In genomic region chr10:84497978-84498377, GRCh38 we compare ENCODE assay signal across 1 cellular context.
TF ChIP-seq lines count a peak whose summit lies in the region.

No MANE protein-coding gene starts in this region.

TF ChIP-seq in HepG2, 621 proteins besides CTCF, POLR2A, EP300 and RAD21 (continued from another document and continues in another):
- TF ChIP-seq MAFF (IDR thresholded peaks at IDR 0.05; ENCODE audit: low read depth, low read length) (no peak), ZC3H13 (CRISPR knock-in tag; IDR thresholded peaks at IDR 0.05) (no peak), ZSCAN9 (CRISPR knock-in tag; IDR thresholded peaks at IDR 0.05; ENCODE audit: borderline replicate concordance) (no peak), SRY (CRISPR knock-in tag; IDR thresholded peaks at IDR 0.05) (no peak), DDIT3 (CRISPR knock-in tag; IDR thresholded peaks at IDR 0.05) (no peak), ZNF713 (CRISPR knock-in tag; IDR thresholded peaks at IDR 0.05) (no peak), JUNB (CRISPR knock-in tag; IDR thresholded peaks at IDR 0.05; ENCODE audit: borderline replicate concordance) (no peak), NFKB2 (CRISPR knock-in tag; IDR thresholded peaks at IDR 0.05; ENCODE audit: borderline replicate concordance) (no peak), SIN3A (IDR thresholded peaks at IDR 0.05; ENCODE audit: borderline replicate concordance, low read depth, low read length) (no peak), SMC3 (IDR thresholded peaks at IDR 0.05; ENCODE audit: low read length) (no peak), ZNF773 (CRISPR knock-in tag; IDR thresholded peaks at IDR 0.05; ENCODE audit: borderline replicate concordance) (no peak), RARA (CRISPR knock-in tag; IDR thresholded peaks at IDR 0.05) (peak; percentile 50), SATB2 (CRISPR knock-in tag; IDR thresholded peaks at IDR 0.05) (no peak), CCDC6 (CRISPR knock-in tag; IDR thresholded peaks at IDR 0.05) (no peak), HNRNPL (IDR thresholded peaks at IDR 0.05; ENCODE audit: low read depth, low read length) (no peak), ISX (CRISPR knock-in tag; conservative IDR thresholded peaks at IDR 0.05) (no peak), BORCS8-MEF2B (CRISPR knock-in tag; IDR thresholded peaks at IDR 0.05) (no peak), SP1 (IDR thresholded peaks at IDR 0.05) (no peak), SP1 (CRISPR knock-in tag; IDR thresholded peaks at IDR 0.05) (no peak), KLF11 (CRISPR knock-in tag; IDR thresholded peaks at IDR 0.05) (no peak), FOXO1 (CRISPR knock-in tag; IDR thresholded peaks at IDR 0.05) (peak; percentile 74), ARHGAP35 (CRISPR knock-in tag; IDR thresholded peaks at IDR 0.05; ENCODE audit: borderline replicate concordance) (no peak), ZBTB25 (CRISPR knock-in tag; IDR thresholded peaks at IDR 0.05) (no peak), PRDM10 (CRISPR knock-in tag; IDR thresholded peaks at IDR 0.05; ENCODE audit: low read depth) (no peak), TBL1XR1 (IDR thresholded peaks at IDR 0.05; ENCODE audit: borderline replicate concordance, low read length, partially characterized antibody) (no peak), ZNF639 (CRISPR knock-in tag; conservative IDR thresholded peaks at IDR 0.05) (no peak), KAT8 (CRISPR knock-in tag; IDR thresholded peaks at IDR 0.05) (no peak; the same call in 1 of the 2 replicates), ISL2 (CRISPR knock-in tag; IDR thresholded peaks at IDR 0.05) (peak; percentile 93), STAT6 (CRISPR knock-in tag; IDR thresholded peaks at IDR 0.05; ENCODE audit: borderline replicate concordance) (no peak)
- TF ChIP-seq, protein P1, sequence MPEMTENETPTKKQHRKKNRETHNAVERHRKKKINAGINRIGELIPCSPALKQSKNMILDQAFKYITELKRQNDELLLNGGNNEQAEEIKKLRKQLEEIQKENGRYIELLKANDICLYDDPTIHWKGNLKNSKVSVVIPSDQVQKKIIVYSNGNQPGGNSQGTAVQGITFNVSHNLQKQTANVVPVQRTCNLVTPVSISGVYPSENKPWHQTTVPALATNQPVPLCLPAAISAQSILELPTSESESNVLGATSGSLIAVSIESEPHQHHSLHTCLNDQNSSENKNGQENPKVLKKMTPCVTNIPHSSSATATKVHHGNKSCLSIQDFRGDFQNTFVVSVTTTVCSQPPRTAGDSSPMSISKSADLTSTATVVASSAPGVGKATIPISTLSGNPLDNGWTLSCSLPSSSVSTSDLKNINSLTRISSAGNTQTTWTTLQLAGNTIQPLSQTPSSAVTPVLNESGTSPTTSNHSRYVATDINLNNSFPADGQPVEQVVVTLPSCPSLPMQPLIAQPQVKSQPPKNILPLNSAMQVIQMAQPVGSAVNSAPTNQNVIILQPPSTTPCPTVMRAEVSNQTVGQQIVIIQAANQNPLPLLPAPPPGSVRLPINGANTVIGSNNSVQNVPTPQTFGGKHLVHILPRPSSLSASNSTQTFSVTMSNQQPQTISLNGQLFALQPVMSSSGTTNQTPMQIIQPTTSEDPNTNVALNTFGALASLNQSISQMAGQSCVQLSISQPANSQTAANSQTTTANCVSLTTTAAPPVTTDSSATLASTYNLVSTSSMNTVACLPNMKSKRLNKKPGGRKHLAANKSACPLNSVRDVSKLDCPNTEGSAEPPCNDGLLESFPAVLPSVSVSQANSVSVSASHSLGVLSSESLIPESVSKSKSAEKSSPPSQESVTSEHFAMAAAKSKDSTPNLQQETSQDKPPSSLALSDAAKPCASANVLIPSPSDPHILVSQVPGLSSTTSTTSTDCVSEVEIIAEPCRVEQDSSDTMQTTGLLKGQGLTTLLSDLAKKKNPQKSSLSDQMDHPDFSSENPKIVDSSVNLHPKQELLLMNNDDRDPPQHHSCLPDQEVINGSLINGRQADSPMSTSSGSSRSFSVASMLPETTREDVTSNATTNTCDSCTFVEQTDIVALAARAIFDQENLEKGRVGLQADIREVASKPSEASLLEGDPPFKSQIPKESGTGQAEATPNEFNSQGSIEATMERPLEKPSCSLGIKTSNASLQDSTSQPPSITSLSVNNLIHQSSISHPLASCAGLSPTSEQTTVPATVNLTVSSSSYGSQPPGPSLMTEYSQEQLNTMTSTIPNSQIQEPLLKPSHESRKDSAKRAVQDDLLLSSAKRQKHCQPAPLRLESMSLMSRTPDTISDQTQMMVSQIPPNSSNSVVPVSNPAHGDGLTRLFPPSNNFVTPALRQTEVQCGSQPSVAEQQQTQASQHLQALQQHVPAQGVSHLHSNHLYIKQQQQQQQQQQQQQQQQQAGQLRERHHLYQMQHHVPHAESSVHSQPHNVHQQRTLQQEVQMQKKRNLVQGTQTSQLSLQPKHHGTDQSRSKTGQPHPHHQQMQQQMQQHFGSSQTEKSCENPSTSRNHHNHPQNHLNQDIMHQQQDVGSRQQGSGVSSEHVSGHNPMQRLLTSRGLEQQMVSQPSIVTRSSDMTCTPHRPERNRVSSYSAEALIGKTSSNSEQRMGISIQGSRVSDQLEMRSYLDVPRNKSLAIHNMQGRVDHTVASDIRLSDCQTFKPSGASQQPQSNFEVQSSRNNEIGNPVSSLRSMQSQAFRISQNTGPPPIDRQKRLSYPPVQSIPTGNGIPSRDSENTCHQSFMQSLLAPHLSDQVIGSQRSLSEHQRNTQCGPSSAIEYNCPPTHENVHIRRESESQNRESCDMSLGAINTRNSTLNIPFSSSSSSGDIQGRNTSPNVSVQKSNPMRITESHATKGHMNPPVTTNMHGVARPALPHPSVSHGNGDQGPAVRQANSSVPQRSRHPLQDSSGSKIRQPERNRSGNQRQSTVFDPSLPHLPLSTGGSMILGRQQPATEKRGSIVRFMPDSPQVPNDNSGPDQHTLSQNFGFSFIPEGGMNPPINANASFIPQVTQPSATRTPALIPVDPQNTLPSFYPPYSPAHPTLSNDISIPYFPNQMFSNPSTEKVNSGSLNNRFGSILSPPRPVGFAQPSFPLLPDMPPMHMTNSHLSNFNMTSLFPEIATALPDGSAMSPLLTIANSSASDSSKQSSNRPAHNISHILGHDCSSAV (CRISPR knock-in tag; IDR thresholded peaks at IDR 0.05; ENCODE audit: borderline replicate concordance) = no peak
- TF ChIP-seq, protein P2, sequence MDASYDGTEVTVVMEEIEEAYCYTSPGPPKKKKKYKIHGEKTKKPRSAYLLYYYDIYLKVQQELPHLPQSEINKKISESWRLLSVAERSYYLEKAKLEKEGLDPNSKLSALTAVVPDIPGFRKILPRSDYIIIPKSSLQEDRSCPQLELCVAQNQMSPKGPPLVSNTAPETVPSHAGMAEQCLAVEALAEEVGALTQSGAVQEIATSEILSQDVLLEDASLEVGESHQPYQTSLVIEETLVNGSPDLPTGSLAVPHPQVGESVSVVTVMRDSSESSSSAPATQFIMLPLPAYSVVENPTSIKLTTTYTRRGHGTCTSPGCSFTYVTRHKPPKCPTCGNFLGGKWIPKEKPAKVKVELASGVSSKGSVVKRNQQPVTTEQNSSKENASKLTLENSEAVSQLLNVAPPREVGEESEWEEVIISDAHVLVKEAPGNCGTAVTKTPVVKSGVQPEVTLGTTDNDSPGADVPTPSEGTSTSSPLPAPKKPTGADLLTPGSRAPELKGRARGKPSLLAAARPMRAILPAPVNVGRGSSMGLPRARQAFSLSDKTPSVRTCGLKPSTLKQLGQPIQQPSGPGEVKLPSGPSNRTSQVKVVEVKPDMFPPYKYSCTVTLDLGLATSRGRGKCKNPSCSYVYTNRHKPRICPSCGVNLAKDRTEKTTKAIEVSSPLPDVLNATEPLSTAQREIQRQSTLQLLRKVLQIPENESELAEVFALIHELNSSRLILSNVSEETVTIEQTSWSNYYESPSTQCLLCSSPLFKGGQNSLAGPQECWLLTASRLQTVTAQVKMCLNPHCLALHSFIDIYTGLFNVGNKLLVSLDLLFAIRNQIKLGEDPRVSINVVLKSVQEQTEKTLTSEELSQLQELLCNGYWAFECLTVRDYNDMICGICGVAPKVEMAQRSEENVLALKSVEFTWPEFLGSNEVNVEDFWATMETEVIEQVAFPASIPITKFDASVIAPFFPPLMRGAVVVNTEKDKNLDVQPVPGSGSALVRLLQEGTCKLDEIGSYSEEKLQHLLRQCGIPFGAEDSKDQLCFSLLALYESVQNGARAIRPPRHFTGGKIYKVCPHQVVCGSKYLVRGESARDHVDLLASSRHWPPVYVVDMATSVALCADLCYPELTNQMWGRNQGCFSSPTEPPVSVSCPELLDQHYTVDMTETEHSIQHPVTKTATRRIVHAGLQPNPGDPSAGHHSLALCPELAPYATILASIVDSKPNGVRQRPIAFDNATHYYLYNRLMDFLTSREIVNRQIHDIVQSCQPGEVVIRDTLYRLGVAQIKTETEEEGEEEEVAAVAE (CRISPR knock-in tag; IDR thresholded peaks at IDR 0.05; ENCODE audit: borderline replicate concordance) = no peak
- TF ChIP-seq, protein P3, sequence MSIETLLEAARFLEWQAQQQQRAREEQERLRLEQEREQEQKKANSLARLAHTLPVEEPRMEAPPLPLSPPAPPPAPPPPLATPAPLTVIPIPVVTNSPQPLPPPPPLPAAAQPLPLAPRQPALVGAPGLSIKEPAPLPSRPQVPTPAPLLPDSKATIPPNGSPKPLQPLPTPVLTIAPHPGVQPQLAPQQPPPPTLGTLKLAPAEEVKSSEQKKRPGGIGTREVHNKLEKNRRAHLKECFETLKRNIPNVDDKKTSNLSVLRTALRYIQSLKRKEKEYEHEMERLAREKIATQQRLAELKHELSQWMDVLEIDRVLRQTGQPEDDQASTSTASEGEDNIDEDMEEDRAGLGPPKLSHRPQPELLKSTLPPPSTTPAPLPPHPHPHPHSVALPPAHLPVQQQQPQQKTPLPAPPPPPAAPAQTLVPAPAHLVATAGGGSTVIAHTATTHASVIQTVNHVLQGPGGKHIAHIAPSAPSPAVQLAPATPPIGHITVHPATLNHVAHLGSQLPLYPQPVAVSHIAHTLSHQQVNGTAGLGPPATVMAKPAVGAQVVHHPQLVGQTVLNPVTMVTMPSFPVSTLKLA (IDR thresholded peaks at IDR 0.05) = no peak
- TF ChIP-seq, protein P4, sequence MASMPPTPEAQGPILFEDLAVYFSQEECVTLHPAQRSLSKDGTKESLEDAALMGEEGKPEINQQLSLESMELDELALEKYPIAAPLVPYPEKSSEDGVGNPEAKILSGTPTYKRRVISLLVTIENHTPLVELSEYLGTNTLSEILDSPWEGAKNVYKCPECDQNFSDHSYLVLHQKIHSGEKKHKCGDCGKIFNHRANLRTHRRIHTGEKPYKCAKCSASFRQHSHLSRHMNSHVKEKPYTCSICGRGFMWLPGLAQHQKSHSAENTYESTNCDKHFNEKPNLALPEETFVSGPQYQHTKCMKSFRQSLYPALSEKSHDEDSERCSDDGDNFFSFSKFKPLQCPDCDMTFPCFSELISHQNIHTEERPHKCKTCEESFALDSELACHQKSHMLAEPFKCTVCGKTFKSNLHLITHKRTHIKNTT (CRISPR knock-in tag; IDR thresholded peaks at IDR 0.05) = no peak
